8 cellular contexts compared by ENCODE assay signal in the genomic region with DNA sequence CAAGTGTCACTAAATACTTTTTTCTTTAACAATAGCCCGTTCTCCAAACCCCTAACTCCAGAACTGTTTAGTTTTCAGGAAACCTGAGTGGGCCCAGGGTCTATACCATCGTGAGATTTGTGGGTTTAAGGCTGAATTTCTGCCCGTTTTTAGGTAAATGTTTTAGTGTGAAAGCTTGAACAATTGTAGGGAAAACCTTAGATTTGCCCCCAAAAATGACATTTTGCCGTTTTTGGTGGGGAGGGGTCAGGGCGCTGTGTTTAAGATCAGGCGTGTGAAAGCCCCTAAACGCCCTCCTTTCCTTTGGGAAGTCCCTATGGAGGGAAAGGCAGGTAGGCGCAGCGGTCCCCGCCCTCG. TPM values are rescaled to one million over a fixed set of nuclear protein-coding genes. Genes with fewer than 3 reads are reported as not detected.
DNase-seq lines count a peak whose midpoint lies in the region; ATAC-seq and TF ChIP-seq lines count a peak whose summit lies in the region.

No MANE protein-coding gene starts in this region.

- no peak for TF ChIP-seq CTCF in hepatocyte (IDR thresholded peaks at IDR 0.05; ENCODE audit: poor library complexity)

- peak; percentile 36 for DNase-seq in NCI-H1436 (lab: John Stamatoyannopoulos, UW)
- no peak for DNase-seq in NCI-H1436 treated with DMSO at 0.1 percent for 48 hours (lab: John Stamatoyannopoulos, UW)
- no peak for DNase-seq in T-helper 17 cell
- DNase-seq in hepatocyte (ENCODE audit: low spot score): no peak
- no peak for DNase-seq in cerebellar cortex (ENCODE audit: low spot score)
- DNase-seq in erythroblast (lab: John Stamatoyannopoulos, UW): no peak
- no peak for DNase-seq in SK-N-DZ (ENCODE audit: low spot score)

- WGBS in hepatocyte (ENCODE audit: low lambda C conversion rate, missing lambda C conversion rate): 3% methylated on average over 10 of the region's 11 CpGs

- no peaks in the 10 kb centered on the region for H3K36me3 ChIP-seq in hepatocyte (replicated peaks; ENCODE audit: insufficient read depth, low read depth)

- no peaks in the 10 kb centered on the region for H3K9me3 Mint-ChIP-seq in stimulated activated naive CD8-positive, alpha-beta T cell treated with anti-CD3 and anti-CD28 coated beads, Interleukin-15, Interleukin-2, amounts not matched to agents 100 ng/mL and 50 ng/mL, for 24 hours

- no peaks in the 10 kb centered on the region for H3K27me3 Mint-ChIP-seq in T-helper 17 cell
- H3K27me3 Mint-ChIP-seq in stimulated activated naive CD8-positive, alpha-beta T cell treated with anti-CD3 and anti-CD28 coated beads, Interleukin-15, Interleukin-2, amounts not matched to agents 100 ng/mL and 50 ng/mL, for 24 hours: no peaks in the 10 kb centered on the region

- peaks cover 38% of the 10 kb centered on the region for H3K4me1 Mint-ChIP-seq in T-helper 17 cell
- peaks cover 44% of the 10 kb centered on the region for H3K4me1 Mint-ChIP-seq in stimulated activated naive CD8-positive, alpha-beta T cell treated with anti-CD3 and anti-CD28 coated beads, Interleukin-15, Interleukin-2, amounts not matched to agents 100 ng/mL and 50 ng/mL, for 24 hours (ENCODE audit: low read depth)

- peaks cover 46% of the 10 kb centered on the region for H3K79me2 ChIP-seq in hepatocyte

- H3K4me1 ChIP-seq in hepatocyte (ENCODE audit: insufficient read depth): peaks cover 13% of the 10 kb centered on the region

- peak overlapping the region; percentile 95 for H2AFZ ChIP-seq in hepatocyte

- peak overlapping the region; percentile 49 for H3K27ac ChIP-seq in hepatocyte

- H3K9me3 ChIP-seq in T-helper 17 cell (ENCODE audit: control insufficient read depth, low read length, poor library complexity, severe bottlenecking) (no peaks in the 10 kb centered on the region), hepatocyte (ENCODE audit: low read depth) (no peaks in the 10 kb centered on the region)

- peak overlapping the region; percentile 75 for H3K4me2 ChIP-seq in hepatocyte

- H4K20me1 ChIP-seq in hepatocyte (ENCODE audit: insufficient read depth, poor library complexity, severe bottlenecking): peaks cover 42% of the 10 kb centered on the region

- H3K27me3 ChIP-seq in hepatocyte: no peaks in the 10 kb centered on the region

- no peak for TF ChIP-seq POLR2A in erythroblast (IDR thresholded peaks at IDR 0.05; ENCODE audit: low read length)

- peak overlapping the region; percentile 24 for H3K4me3 ChIP-seq in hepatocyte

- H3K4me3 Mint-ChIP-seq in T-helper 17 cell: peak overlapping the region; percentile 95
- H3K4me3 Mint-ChIP-seq in stimulated activated naive CD8-positive, alpha-beta T cell treated with anti-CD3 and anti-CD28 coated beads, Interleukin-15, Interleukin-2, amounts not matched to agents 100 ng/mL and 50 ng/mL, for 24 hours: peak overlapping the region; percentile 92

- no peaks in the 10 kb centered on the region for H3K9me2 ChIP-seq in hepatocyte (replicated peaks; ENCODE audit: insufficient read depth)

- peak overlapping the region; percentile 97 for H3K27ac Mint-ChIP-seq in T-helper 17 cell
- peak overlapping the region; percentile 86 for H3K27ac Mint-ChIP-seq in stimulated activated naive CD8-positive, alpha-beta T cell treated with anti-CD3 and anti-CD28 coated beads, Interleukin-15, Interleukin-2, amounts not matched to agents 100 ng/mL and 50 ng/mL, for 24 hours

- H3K36me3 Mint-ChIP-seq in T-helper 17 cell (ENCODE audit: low read depth): no peaks in the 10 kb centered on the region
- peaks cover 26% of the 10 kb centered on the region for H3K36me3 Mint-ChIP-seq in stimulated activated naive CD8-positive, alpha-beta T cell treated with anti-CD3 and anti-CD28 coated beads, Interleukin-15, Interleukin-2, amounts not matched to agents 100 ng/mL and 50 ng/mL, for 24 hours (ENCODE audit: low read depth)

- ATAC-seq in T-helper 17 cell: no peak

RNA-seq across cellular contexts. Expression of a gene that starts 0.3 kb away (rescaled TPM):
- total RNA-seq in T-helper 17 cell (10 to 100 TPM; 62.7 to 65.5 TPM), hepatocyte (32.5 and 38.9 TPM in 2 replicates)
- 18.2 and 27.8 TPM in 2 replicates for polyA plus RNA-seq in hepatocyte
- polyA plus RNA-seq in SK-N-DZ (2014; cell fraction: cytosol; rRNA removed): 34.9 and 43.3 TPM in 2 replicates
- 247 and 270 TPM in 2 replicates for polyA plus RNA-seq in SK-N-DZ (2014; cell fraction: nucleus; rRNA removed)

RNA-seq across cellular contexts. Expression of a gene that starts 50.7 kb away (rescaled TPM):
- total RNA-seq in T-helper 17 cell: 10 to 100 TPM; 30.1 to 31.4 TPM
- 52.4 and 63.7 TPM in 2 replicates for total RNA-seq in hepatocyte
- polyA plus RNA-seq in hepatocyte: 117 and 119 TPM in 2 replicates
- polyA plus RNA-seq in SK-N-DZ (2014; cell fraction: cytosol; rRNA removed): 103 and 105 TPM in 2 replicates
- polyA plus RNA-seq in SK-N-DZ (2014; cell fraction: nucleus; rRNA removed): 171 and 258 TPM in 2 replicates

RNA-seq across cellular contexts. Expression of a gene that starts 52.1 kb away (rescaled TPM):
- total RNA-seq in T-helper 17 cell (1 to 10 TPM; 7.9 to 8.9 TPM), hepatocyte (4.8 and 5.4 TPM in 2 replicates)
- 1.9 and 3.2 TPM in 2 replicates for polyA plus RNA-seq in hepatocyte
- polyA plus RNA-seq in SK-N-DZ (2014; cell fraction: cytosol; rRNA removed): 6.3 and 7.4 TPM in 2 replicates
- 13.3 and 16.4 TPM in 2 replicates for polyA plus RNA-seq in SK-N-DZ (2014; cell fraction: nucleus; rRNA removed)
